In the genomic region with DNA sequence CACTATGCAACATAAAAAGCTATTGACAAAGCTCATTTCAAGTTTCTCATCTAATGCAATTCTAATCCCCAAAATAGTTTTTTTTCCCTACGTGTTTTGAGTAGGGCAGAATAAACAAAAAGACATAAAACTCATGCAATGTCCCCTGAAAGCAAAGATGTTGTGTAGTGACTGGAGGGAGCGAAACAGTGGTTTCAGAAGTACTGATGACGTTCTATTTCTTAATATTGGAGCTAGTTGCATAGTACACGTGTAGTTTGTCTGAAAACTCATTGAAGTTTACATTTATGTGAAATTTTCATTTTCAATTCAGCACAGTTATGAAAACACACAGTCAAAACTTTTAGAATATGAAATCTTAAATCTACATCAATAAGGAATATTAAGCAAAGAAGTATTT, we compare ENCODE assay signal across 19 cellular contexts.
"Had no signal": no experiment of that assay in that cellular context is flagged by ENCODE, and none has a peak within 500 bp of the region (broad histone marks: within the 10 kb centered on the region; RNA-seq: fewer than 3 reads in every experiment).

No MANE protein-coding gene starts in this region.

- H3K4me3 ChIP-seq: colonic mucosa, hepatocyte, mucosa of descending colon, right atrium auricular region, sigmoid colon, skin epidermis, testis, tibial nerve had no signal

- ATAC-seq: mucosa of descending colon; naive thymus-derived CD8-positive, alpha-beta T cell; stimulated activated naive B cell treated with anti-CD40 and anti-IgM and Interleukin-4, amounts not matched to agents 10 μg/mL and 1 μg/mL and 100 μg/mL, for 72 hours; stimulated activated naive CD8-positive, alpha-beta T cell treated with anti-CD3 and anti-CD28 coated beads, Interleukin-15, amount 100 ng/mL, for 72 hours had no signal

- H3K4me1 ChIP-seq: colonic mucosa, testis had no signal

- H3K27ac ChIP-seq: colonic mucosa, hepatocyte, right atrium auricular region, sigmoid colon, testis, tibial nerve had no signal

- H3K27ac Mint-ChIP-seq: naive thymus-derived CD8-positive, alpha-beta T cell; stimulated activated naive CD8-positive, alpha-beta T cell treated with anti-CD3 and anti-CD28 coated beads, Interleukin-15, amount 100 ng/mL, for 72 hours had no signal

- H3K36me3 ChIP-seq: colonic mucosa, right atrium auricular region, sigmoid colon had no signal

- H3K27me3 Mint-ChIP-seq: naive thymus-derived CD8-positive, alpha-beta T cell; stimulated activated naive B cell treated with anti-CD40 and anti-IgM and Interleukin-4, amounts not matched to agents 10 μg/mL and 1 μg/mL and 100 μg/mL, for 72 hours; stimulated activated naive CD8-positive, alpha-beta T cell treated with anti-CD3 and anti-CD28 coated beads, Interleukin-15, amount 100 ng/mL, for 72 hours had no signal

- H3K4me3 Mint-ChIP-seq: naive thymus-derived CD8-positive, alpha-beta T cell; neural crest cell; stimulated activated naive B cell treated with anti-CD40 and anti-IgM and Interleukin-4, amounts not matched to agents 10 μg/mL and 1 μg/mL and 100 μg/mL, for 72 hours; stimulated activated naive CD8-positive, alpha-beta T cell treated with anti-CD3 and anti-CD28 coated beads, Interleukin-15, amount 100 ng/mL, for 72 hours had no signal

- DNase-seq: colonic mucosa; dermis blood vessel endothelial cell; erythroblast; foreskin melanocyte; head of caudate nucleus; mucosa of descending colon; naive thymus-derived CD8-positive, alpha-beta T cell; posterior cingulate gyrus; sigmoid colon; stimulated activated CD4-positive, alpha-beta T cell treated with anti-CD3 and anti-CD28 coated beads, Interleukin-2, amount 100 ng/mL, for 24 hours; stimulated activated CD4-positive, alpha-beta T cell treated with anti-CD3 and anti-CD28 coated beads, Interleukin-4, amount 100 ng/mL, for 4 hours; stimulated activated naive B cell treated with anti-CD40 and anti-IgM and Interleukin-4, amounts not matched to agents 10 μg/mL and 1 μg/mL and 100 μg/mL, for 72 hours; stimulated activated naive CD8-positive, alpha-beta T cell treated with anti-CD3 and anti-CD28 coated beads, Interleukin-15, amount 100 ng/mL, for 72 hours; testis had no signal

- H3K9me3 ChIP-seq: colonic mucosa, sigmoid colon, testis had no signal

- H3K27me3 ChIP-seq: colonic mucosa, hepatocyte, right atrium auricular region, sigmoid colon, testis, tibial nerve had no signal
